Comparison of ENCODE assay signal across 14 cellular contexts in genomic region chr13:114049626-114050101, GRCh38.
DNase-seq lines count a peak whose midpoint lies in the region; ATAC-seq lines count a peak whose summit lies in the region.
"Had no signal": no experiment of that assay in that cellular context is flagged by ENCODE, and none has a peak within 500 bp of the region (broad histone marks: within the 10 kb centered on the region; RNA-seq: fewer than 3 reads in every experiment).

No MANE protein-coding gene starts in this region.

- DNase-seq in activated naive CD4-positive, alpha-beta T cell treated with anti-CD3 and anti-CD28 coated beads for 36 hours = no peak
- no peak for DNase-seq in activated naive CD4-positive, alpha-beta T cell treated with anti-CD3 and anti-CD28 coated beads, Interleukin-2, amount 50 U/mL, for 16 hours
- no peak for DNase-seq in effector memory CD8-positive, alpha-beta T cell
- DNase-seq in stimulated activated effector memory CD8-positive, alpha-beta T cell treated with anti-CD3 and anti-CD28 coated beads, Interleukin-12 subunit alpha, Interleukin-12 subunit beta, amount 100 ng/mL, for 72 hours (ENCODE audit: low spot score in 2 of 2) = no peak
- DNase-seq: ACHN, foreskin keratinocyte, NCI-H187, NCI-H446 had no signal

- H3K36me3 Mint-ChIP-seq in activated naive CD4-positive, alpha-beta T cell treated with anti-CD3 and anti-CD28 coated beads for 36 hours (ENCODE audit: low read depth) = peaks cover 15% of the 10 kb centered on the region
- peaks cover 13% of the 10 kb centered on the region for H3K36me3 Mint-ChIP-seq in IgD-negative memory B cell
- peaks cover 70% of the 10 kb centered on the region for H3K36me3 Mint-ChIP-seq in effector memory CD8-positive, alpha-beta T cell (ENCODE audit: insufficient read depth)
- peaks cover 67% of the 10 kb centered on the region for H3K36me3 Mint-ChIP-seq in stimulated activated effector memory CD8-positive, alpha-beta T cell treated with anti-CD3 and anti-CD28 coated beads, Interleukin-12 subunit alpha, Interleukin-12 subunit beta, amount 100 ng/mL, for 72 hours

- CTCF ChIA-PET in activated naive CD4-positive, alpha-beta T cell treated with anti-CD3 and anti-CD28 coated beads for 36 hours (lab: Charles Lee) = interaction anchor here (0.9 to 1.1 kb wide), 2 partner anchors 18 to 61 kb away, joined by 3 to 4 read pairs; no protein-coding TSS in a partner anchor

- no peak overlapping the region for H3K4me3 Mint-ChIP-seq in activated naive CD4-positive, alpha-beta T cell treated with anti-CD3 and anti-CD28 coated beads for 36 hours
- H3K4me3 Mint-ChIP-seq in IgD-negative memory B cell = peak overlapping the region in 2 of 4 donors; percentile 84 to 91
- peak overlapping the region; percentile 79 for H3K4me3 Mint-ChIP-seq in effector memory CD8-positive, alpha-beta T cell
- H3K4me3 Mint-ChIP-seq in stimulated activated effector memory CD8-positive, alpha-beta T cell treated with anti-CD3 and anti-CD28 coated beads, Interleukin-12 subunit alpha, Interleukin-12 subunit beta, amount 100 ng/mL, for 72 hours = peak overlapping the region; percentile 64
- H3K4me3 Mint-ChIP-seq: brain had no signal

- H3K27me3 Mint-ChIP-seq in activated naive CD4-positive, alpha-beta T cell treated with anti-CD3 and anti-CD28 coated beads for 36 hours (ENCODE audit: low read depth) = no peaks in the 10 kb centered on the region
- no peaks in the 10 kb centered on the region for H3K27me3 Mint-ChIP-seq in IgD-negative memory B cell
- H3K27me3 Mint-ChIP-seq in effector memory CD8-positive, alpha-beta T cell = no peaks in the 10 kb centered on the region
- H3K27me3 Mint-ChIP-seq: brain; stimulated activated naive CD8-positive, alpha-beta T cell treated with anti-CD3 and anti-CD28 coated beads, Interleukin-15, amount 100 ng/mL, for 72 hours had no signal

- intact Hi-C loops in activated naive CD4-positive, alpha-beta T cell treated with anti-CD3 and anti-CD28 coated beads for 36 hours (cut with micrococcal nuclease) = loop anchor here (1.0 kb wide), 1 partner anchor 16 kb away; no protein-coding TSS in a partner anchor

- H3K9me3 Mint-ChIP-seq in activated naive CD4-positive, alpha-beta T cell treated with anti-CD3 and anti-CD28 coated beads for 36 hours = no peaks in the 10 kb centered on the region
- no peaks in the 10 kb centered on the region for H3K9me3 Mint-ChIP-seq in IgD-negative memory B cell
- no peaks in the 10 kb centered on the region for H3K9me3 Mint-ChIP-seq in effector memory CD8-positive, alpha-beta T cell
- no peaks in the 10 kb centered on the region for H3K9me3 Mint-ChIP-seq in stimulated activated effector memory CD8-positive, alpha-beta T cell treated with anti-CD3 and anti-CD28 coated beads, Interleukin-12 subunit alpha, Interleukin-12 subunit beta, amount 100 ng/mL, for 72 hours
- H3K9me3 Mint-ChIP-seq: stimulated activated naive CD8-positive, alpha-beta T cell treated with anti-CD3 and anti-CD28 coated beads, Interleukin-15, amount 100 ng/mL, for 72 hours had no signal

- peaks cover 73% of the 10 kb centered on the region for H3K4me1 Mint-ChIP-seq in activated naive CD4-positive, alpha-beta T cell treated with anti-CD3 and anti-CD28 coated beads for 36 hours (ENCODE audit: low read depth)
- H3K4me1 Mint-ChIP-seq in IgD-negative memory B cell = peaks cover 49 to 65% (median 57%) of the 10 kb centered on the region in 3 donors
- peaks cover 43 to 47% of the 10 kb centered on the region in 2 donors for H3K4me1 Mint-ChIP-seq in effector memory CD8-positive, alpha-beta T cell (ENCODE audit: low read depth in 2 of 2)
- peaks cover 64% of the 10 kb centered on the region for H3K4me1 Mint-ChIP-seq in stimulated activated effector memory CD8-positive, alpha-beta T cell treated with anti-CD3 and anti-CD28 coated beads, Interleukin-12 subunit alpha, Interleukin-12 subunit beta, amount 100 ng/mL, for 72 hours

- ATAC-seq in effector memory CD8-positive, alpha-beta T cell (replicated peaks) = no peak
- no peak for ATAC-seq in stimulated activated effector memory CD8-positive, alpha-beta T cell treated with anti-CD3 and anti-CD28 coated beads, Interleukin-12 subunit alpha, Interleukin-12 subunit beta, amount 100 ng/mL, for 72 hours
- ATAC-seq in GM21381 (IDR thresholded peaks at IDR 0.05; ENCODE audit: unreplicated experiment) = no peak
- no peak for ATAC-seq in HG02610 (IDR thresholded peaks at IDR 0.05; ENCODE audit: unreplicated experiment)
- no peak for ATAC-seq in GM19463 (IDR thresholded peaks at IDR 0.05; ENCODE audit: unreplicated experiment)
- ATAC-seq: foreskin keratinocyte had no signal

- H3K27ac Mint-ChIP-seq in activated naive CD4-positive, alpha-beta T cell treated with anti-CD3 and anti-CD28 coated beads for 36 hours = peak overlapping the region; percentile 86
- H3K27ac Mint-ChIP-seq in IgD-negative memory B cell = peak overlapping the region in 2 of 3 donors; percentile 52 to 92
- H3K27ac Mint-ChIP-seq in effector memory CD8-positive, alpha-beta T cell = peak overlapping the region; percentile 90 to 92
- H3K27ac Mint-ChIP-seq in stimulated activated effector memory CD8-positive, alpha-beta T cell treated with anti-CD3 and anti-CD28 coated beads, Interleukin-12 subunit alpha, Interleukin-12 subunit beta, amount 100 ng/mL, for 72 hours = peak overlapping the region; percentile 89
